Comparison of ENCODE assay signal across 17 cellular contexts in the genomic region with DNA sequence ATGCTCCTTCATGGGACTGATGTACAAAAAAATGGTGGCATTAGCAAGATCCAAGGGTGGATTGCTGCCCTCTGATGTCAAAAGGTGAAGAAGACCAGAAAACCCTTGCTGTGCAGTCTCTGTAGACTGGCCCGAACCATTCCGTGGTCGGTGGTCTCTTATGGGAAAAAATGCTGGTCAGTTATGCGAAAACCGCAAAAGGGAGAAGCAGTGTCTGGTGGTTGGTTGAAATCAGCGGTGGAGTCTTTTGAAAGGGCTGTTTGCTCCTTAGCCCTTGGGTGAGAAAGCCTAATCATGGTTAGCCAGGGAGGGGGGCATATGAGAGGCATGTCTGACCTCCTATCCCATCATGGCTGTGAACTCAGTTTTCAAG.
"Had no signal": no experiment of that assay in that cellular context is flagged by ENCODE, and none has a peak within 500 bp of the region (broad histone marks: within the 10 kb centered on the region; RNA-seq: fewer than 3 reads in every experiment).

No MANE protein-coding gene starts in this region.

- H3K27me3 Mint-ChIP-seq: naive thymus-derived CD8-positive, alpha-beta T cell; type B pancreatic cell had no signal

- H3K9me3 ChIP-seq: heart left ventricle, neutrophil, stomach had no signal

- H3K27me3 ChIP-seq: heart left ventricle, neutrophil, stomach had no signal

- H3K27ac Mint-ChIP-seq: type B pancreatic cell had no signal

- H3K36me3 ChIP-seq: heart left ventricle, neutrophil, stomach had no signal

- H3K36me3 Mint-ChIP-seq: naive thymus-derived CD8-positive, alpha-beta T cell had no signal

- H3K4me3 ChIP-seq: heart left ventricle, lung, skin epidermis, stomach had no signal

- H3K4me3 Mint-ChIP-seq: naive thymus-derived CD8-positive, alpha-beta T cell; type B pancreatic cell had no signal

- H3K9me3 Mint-ChIP-seq: naive thymus-derived CD8-positive, alpha-beta T cell; type B pancreatic cell had no signal

- H3K27ac ChIP-seq: neutrophil, stomach had no signal

- ATAC-seq: esophagus mucosa; heart left ventricle; left colon; left ventricle myocardium superior; naive thymus-derived CD8-positive, alpha-beta T cell had no signal

- DNase-seq: heart left ventricle; hippocampal formation; left colon; left ventricle myocardium superior; naive thymus-derived CD8-positive, alpha-beta T cell; posterior cingulate gyrus; stimulated activated CD4-positive, alpha-beta T cell treated with anti-CD3 and anti-CD28 coated beads, Interleukin-2, amount 100 ng/mL, for 24 hours; stimulated activated CD4-positive, alpha-beta T cell treated with anti-CD3 and anti-CD28 coated beads, Interleukin-4, amount 100 ng/mL, for 4 hours; stimulated activated naive CD4-positive, alpha-beta T cell; stomach had no signal

- FAIRE-seq: frontal cortex, urothelium cell line had no signal
